1 cellular context compared by ENCODE assay signal in the genomic region with DNA sequence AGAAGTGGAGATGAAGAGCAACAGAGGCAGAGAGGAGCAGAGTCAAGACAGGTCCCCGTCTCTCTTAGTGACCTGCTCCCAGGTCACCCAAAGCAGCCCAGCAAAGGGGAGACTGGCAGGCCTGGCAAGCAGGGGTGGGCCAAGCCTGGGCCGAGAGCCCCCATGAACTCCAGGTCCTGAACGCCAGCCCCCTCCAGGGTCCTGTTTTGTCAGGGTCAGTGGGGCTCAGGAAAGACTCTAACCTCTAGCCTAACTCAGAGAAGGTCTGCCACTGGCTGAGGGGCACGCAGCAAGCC.
TF ChIP-seq lines count a peak whose summit lies in the region.

No MANE protein-coding gene starts in this region.

TF ChIP-seq in HepG2, 621 proteins besides CTCF, POLR2A, EP300 and RAD21 (continued from another document):
- TF ChIP-seq ZNF549 (CRISPR knock-in tag; IDR thresholded peaks at IDR 0.05), result no peak
- no peak for TF ChIP-seq SIX4 (CRISPR knock-in tag; IDR thresholded peaks at IDR 0.05)
- TF ChIP-seq, protein P1, sequence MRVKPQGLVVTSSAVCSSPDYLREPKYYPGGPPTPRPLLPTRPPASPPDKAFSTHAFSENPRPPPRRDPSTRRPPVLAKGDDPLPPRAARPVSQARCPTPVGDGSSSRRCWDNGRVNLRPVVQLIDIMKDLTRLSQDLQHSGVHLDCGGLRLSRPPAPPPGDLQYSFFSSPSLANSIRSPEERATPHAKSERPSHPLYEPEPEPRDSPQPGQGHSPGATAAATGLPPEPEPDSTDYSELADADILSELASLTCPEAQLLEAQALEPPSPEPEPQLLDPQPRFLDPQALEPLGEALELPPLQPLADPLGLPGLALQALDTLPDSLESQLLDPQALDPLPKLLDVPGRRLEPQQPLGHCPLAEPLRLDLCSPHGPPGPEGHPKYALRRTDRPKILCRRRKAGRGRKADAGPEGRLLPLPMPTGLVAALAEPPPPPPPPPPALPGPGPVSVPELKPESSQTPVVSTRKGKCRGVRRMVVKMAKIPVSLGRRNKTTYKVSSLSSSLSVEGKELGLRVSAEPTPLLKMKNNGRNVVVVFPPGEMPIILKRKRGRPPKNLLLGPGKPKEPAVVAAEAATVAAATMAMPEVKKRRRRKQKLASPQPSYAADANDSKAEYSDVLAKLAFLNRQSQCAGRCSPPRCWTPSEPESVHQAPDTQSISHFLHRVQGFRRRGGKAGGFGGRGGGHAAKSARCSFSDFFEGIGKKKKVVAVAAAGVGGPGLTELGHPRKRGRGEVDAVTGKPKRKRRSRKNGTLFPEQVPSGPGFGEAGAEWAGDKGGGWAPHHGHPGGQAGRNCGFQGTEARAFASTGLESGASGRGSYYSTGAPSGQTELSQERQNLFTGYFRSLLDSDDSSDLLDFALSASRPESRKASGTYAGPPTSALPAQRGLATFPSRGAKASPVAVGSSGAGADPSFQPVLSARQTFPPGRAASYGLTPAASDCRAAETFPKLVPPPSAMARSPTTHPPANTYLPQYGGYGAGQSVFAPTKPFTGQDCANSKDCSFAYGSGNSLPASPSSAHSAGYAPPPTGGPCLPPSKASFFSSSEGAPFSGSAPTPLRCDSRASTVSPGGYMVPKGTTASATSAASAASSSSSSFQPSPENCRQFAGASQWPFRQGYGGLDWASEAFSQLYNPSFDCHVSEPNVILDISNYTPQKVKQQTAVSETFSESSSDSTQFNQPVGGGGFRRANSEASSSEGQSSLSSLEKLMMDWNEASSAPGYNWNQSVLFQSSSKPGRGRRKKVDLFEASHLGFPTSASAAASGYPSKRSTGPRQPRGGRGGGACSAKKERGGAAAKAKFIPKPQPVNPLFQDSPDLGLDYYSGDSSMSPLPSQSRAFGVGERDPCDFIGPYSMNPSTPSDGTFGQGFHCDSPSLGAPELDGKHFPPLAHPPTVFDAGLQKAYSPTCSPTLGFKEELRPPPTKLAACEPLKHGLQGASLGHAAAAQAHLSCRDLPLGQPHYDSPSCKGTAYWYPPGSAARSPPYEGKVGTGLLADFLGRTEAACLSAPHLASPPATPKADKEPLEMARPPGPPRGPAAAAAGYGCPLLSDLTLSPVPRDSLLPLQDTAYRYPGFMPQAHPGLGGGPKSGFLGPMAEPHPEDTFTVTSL (CRISPR knock-in tag; IDR thresholded peaks at IDR 0.05; ENCODE audit: borderline replicate concordance), result no peak
- TF ChIP-seq, protein P2, sequence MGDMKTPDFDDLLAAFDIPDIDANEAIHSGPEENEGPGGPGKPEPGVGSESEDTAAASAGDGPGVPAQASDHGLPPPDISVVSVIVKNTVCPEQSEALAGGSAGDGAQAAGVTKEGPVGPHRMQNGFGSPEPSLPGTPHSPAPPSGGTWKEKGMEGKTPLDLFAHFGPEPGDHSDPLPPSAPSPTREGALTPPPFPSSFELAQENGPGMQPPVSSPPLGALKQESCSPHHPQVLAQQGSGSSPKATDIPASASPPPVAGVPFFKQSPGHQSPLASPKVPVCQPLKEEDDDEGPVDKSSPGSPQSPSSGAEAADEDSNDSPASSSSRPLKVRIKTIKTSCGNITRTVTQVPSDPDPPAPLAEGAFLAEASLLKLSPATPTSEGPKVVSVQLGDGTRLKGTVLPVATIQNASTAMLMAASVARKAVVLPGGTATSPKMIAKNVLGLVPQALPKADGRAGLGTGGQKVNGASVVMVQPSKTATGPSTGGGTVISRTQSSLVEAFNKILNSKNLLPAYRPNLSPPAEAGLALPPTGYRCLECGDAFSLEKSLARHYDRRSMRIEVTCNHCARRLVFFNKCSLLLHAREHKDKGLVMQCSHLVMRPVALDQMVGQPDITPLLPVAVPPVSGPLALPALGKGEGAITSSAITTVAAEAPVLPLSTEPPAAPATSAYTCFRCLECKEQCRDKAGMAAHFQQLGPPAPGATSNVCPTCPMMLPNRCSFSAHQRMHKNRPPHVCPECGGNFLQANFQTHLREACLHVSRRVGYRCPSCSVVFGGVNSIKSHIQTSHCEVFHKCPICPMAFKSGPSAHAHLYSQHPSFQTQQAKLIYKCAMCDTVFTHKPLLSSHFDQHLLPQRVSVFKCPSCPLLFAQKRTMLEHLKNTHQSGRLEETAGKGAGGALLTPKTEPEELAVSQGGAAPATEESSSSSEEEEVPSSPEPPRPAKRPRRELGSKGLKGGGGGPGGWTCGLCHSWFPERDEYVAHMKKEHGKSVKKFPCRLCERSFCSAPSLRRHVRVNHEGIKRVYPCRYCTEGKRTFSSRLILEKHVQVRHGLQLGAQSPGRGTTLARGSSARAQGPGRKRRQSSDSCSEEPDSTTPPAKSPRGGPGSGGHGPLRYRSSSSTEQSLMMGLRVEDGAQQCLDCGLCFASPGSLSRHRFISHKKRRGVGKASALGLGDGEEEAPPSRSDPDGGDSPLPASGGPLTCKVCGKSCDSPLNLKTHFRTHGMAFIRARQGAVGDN (CRISPR knock-in tag; IDR thresholded peaks at IDR 0.05), result peak; percentile 39; the same call in 1 of the 2 replicates
- peak; percentile 26 for TF ChIP-seq IKZF4 (CRISPR knock-in tag; IDR thresholded peaks at IDR 0.05; ENCODE audit: borderline replicate concordance, low read depth, not compliant biosample characterization)
- TF ChIP-seq, protein P3, sequence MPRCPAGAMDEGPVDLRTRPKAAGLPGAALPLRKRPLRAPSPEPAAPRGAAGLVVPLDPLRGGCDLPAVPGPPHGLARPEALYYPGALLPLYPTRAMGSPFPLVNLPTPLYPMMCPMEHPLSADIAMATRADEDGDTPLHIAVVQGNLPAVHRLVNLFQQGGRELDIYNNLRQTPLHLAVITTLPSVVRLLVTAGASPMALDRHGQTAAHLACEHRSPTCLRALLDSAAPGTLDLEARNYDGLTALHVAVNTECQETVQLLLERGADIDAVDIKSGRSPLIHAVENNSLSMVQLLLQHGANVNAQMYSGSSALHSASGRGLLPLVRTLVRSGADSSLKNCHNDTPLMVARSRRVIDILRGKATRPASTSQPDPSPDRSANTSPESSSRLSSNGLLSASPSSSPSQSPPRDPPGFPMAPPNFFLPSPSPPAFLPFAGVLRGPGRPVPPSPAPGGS (CRISPR knock-in tag; IDR thresholded peaks at IDR 0.05), result peak; percentile 33; the same call in 1 of the 2 replicates
- TF ChIP-seq RFX3 (CRISPR knock-in tag; IDR thresholded peaks at IDR 0.05), result no peak
- TF ChIP-seq, protein P4, sequence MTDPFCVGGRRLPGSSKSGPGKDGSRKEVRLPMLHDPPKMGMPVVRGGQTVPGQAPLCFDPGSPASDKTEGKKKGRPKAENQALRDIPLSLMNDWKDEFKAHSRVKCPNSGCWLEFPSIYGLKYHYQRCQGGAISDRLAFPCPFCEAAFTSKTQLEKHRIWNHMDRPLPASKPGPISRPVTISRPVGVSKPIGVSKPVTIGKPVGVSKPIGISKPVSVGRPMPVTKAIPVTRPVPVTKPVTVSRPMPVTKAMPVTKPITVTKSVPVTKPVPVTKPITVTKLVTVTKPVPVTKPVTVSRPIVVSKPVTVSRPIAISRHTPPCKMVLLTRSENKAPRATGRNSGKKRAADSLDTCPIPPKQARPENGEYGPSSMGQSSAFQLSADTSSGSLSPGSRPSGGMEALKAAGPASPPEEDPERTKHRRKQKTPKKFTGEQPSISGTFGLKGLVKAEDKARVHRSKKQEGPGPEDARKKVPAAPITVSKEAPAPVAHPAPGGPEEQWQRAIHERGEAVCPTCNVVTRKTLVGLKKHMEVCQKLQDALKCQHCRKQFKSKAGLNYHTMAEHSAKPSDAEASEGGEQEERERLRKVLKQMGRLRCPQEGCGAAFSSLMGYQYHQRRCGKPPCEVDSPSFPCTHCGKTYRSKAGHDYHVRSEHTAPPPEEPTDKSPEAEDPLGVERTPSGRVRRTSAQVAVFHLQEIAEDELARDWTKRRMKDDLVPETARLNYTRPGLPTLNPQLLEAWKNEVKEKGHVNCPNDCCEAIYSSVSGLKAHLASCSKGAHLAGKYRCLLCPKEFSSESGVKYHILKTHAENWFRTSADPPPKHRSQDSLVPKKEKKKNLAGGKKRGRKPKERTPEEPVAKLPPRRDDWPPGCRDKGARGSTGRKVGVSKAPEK (CRISPR knock-in tag; IDR thresholded peaks at IDR 0.05; ENCODE audit: borderline replicate concordance), result 0 out of 2 replicates have a peak, but pooled peaks have one; percentile 6
- peak; percentile 53; the same call in 1 of the 2 replicates for TF ChIP-seq HNRNPL (IDR thresholded peaks at IDR 0.05; ENCODE audit: low read depth, low read length)
- no peak for TF ChIP-seq ZNF841 (CRISPR knock-in tag; IDR thresholded peaks at IDR 0.05; ENCODE audit: borderline replicate concordance)
- TF ChIP-seq MIER2 (CRISPR knock-in tag; IDR thresholded peaks at IDR 0.05), result no peak
- no peak for TF ChIP-seq PHF20 (CRISPR knock-in tag; IDR thresholded peaks at IDR 0.05)
- no peak for TF ChIP-seq SAP130 (CRISPR knock-in tag; IDR thresholded peaks at IDR 0.05; ENCODE audit: low read depth)
- TF ChIP-seq, protein P5, sequence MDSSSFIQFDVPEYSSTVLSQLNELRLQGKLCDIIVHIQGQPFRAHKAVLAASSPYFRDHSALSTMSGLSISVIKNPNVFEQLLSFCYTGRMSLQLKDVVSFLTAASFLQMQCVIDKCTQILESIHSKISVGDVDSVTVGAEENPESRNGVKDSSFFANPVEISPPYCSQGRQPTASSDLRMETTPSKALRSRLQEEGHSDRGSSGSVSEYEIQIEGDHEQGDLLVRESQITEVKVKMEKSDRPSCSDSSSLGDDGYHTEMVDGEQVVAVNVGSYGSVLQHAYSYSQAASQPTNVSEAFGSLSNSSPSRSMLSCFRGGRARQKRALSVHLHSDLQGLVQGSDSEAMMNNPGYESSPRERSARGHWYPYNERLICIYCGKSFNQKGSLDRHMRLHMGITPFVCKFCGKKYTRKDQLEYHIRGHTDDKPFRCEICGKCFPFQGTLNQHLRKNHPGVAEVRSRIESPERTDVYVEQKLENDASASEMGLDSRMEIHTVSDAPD (CRISPR knock-in tag; IDR thresholded peaks at IDR 0.05), result 0 out of 2 replicates have a peak, but pooled peaks have one; percentile 8
- peak; percentile 7 for TF ChIP-seq KAT8 (CRISPR knock-in tag; IDR thresholded peaks at IDR 0.05)
- TF ChIP-seq ZNF577 (CRISPR knock-in tag; IDR thresholded peaks at IDR 0.05; ENCODE audit: borderline replicate concordance, low read depth), result no peak
- TF ChIP-seq, protein P6, sequence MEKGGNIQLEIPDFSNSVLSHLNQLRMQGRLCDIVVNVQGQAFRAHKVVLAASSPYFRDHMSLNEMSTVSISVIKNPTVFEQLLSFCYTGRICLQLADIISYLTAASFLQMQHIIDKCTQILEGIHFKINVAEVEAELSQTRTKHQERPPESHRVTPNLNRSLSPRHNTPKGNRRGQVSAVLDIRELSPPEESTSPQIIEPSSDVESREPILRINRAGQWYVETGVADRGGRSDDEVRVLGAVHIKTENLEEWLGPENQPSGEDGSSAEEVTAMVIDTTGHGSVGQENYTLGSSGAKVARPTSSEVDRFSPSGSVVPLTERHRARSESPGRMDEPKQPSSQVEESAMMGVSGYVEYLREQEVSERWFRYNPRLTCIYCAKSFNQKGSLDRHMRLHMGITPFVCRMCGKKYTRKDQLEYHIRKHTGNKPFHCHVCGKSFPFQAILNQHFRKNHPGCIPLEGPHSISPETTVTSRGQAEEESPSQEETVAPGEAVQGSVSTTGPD (CRISPR knock-in tag; IDR thresholded peaks at IDR 0.05), result no peak
- no peak for TF ChIP-seq TBL1XR1 (IDR thresholded peaks at IDR 0.05; ENCODE audit: borderline replicate concordance, low read length, partially characterized antibody)
TF ChIP-seq in HepG2: peak in this region for 24.
